Comparison of ENCODE assay signal across 14 cellular contexts in genomic region chr7:151505836-151506468, GRCh38.
"Had no signal": no experiment of that assay in that cellular context is flagged by ENCODE, and none has a peak within 500 bp of the region (broad histone marks: within the 10 kb centered on the region; RNA-seq: fewer than 3 reads in every experiment).

No MANE protein-coding gene starts in this region.

- H3K27me3 Mint-ChIP-seq: activated CD8-positive, alpha-beta T cell treated with anti-CD3 and anti-CD28 coated beads for 36 hours; naive thymus-derived CD4-positive, alpha-beta T cell; T-helper 17 cell had no signal

- ATAC-seq: left lung; mucosa of descending colon; naive thymus-derived CD4-positive, alpha-beta T cell; T-helper 17 cell had no signal

- H3K9me3 Mint-ChIP-seq: activated CD8-positive, alpha-beta T cell treated with anti-CD3 and anti-CD28 coated beads for 36 hours; endodermal cell had no signal

- H3K9me3 ChIP-seq: left lung, mucosa of descending colon, ovary had no signal

- H3K27ac Mint-ChIP-seq: activated CD8-positive, alpha-beta T cell treated with anti-CD3 and anti-CD28 coated beads for 36 hours; T-helper 17 cell had no signal

- H3K4me3 Mint-ChIP-seq: activated CD8-positive, alpha-beta T cell treated with anti-CD3 and anti-CD28 coated beads for 36 hours; endodermal cell; T-helper 17 cell had no signal

- H3K27ac ChIP-seq: brain microvascular endothelial cell, left lung, ovary had no signal

- H3K36me3 ChIP-seq: brain microvascular endothelial cell, left lung, ovary had no signal

- DNase-seq: activated CD4-positive, alpha-beta T cell treated with anti-CD3 and anti-CD28 coated beads for 4 hours; activated CD8-positive, alpha-beta T cell treated with anti-CD3 and anti-CD28 coated beads for 36 hours; activated gamma-delta T cell; activated T-cell treated with anti-CD3 and anti-CD28 coated beads, Interleukin-2, amount 50 U/mL, for 48 hours; brain microvascular endothelial cell; endodermal cell; foreskin melanocyte; left lung; mucosa of descending colon; naive thymus-derived CD4-positive, alpha-beta T cell; ovary; stimulated activated CD4-positive, alpha-beta T cell treated with anti-CD3 and anti-CD28 coated beads, Interleukin-1b, Interleukin-23, amount 100 ng/mL, for 48 hours; T-helper 17 cell had no signal

- H3K27me3 ChIP-seq: brain microvascular endothelial cell, dorsolateral prefrontal cortex, left lung, ovary had no signal

- H3K4me3 ChIP-seq: dorsolateral prefrontal cortex, left lung, mucosa of descending colon, ovary had no signal
